17 cellular contexts compared by ENCODE assay signal in genomic region chr5:14407746-14408175, GRCh38.
DNase-seq lines count a peak whose midpoint lies in the region; ATAC-seq and TF ChIP-seq lines count a peak whose summit lies in the region.
"Had no signal": no experiment of that assay in that cellular context is flagged by ENCODE, and none has a peak within 500 bp of the region (broad histone marks: within the 10 kb centered on the region; RNA-seq: fewer than 3 reads in every experiment).

No MANE protein-coding gene starts in this region.

- H3K27me3 ChIP-seq in GM23248 (replicated peaks; ENCODE audit: insufficient read depth) (no peaks in the 10 kb centered on the region), H7 (ENCODE audit: control insufficient read depth, insufficient read depth, low read length) (no peaks in the 10 kb centered on the region)
- no peaks in the 10 kb centered on the region for H3K27me3 ChIP-seq in CD8-positive, alpha-beta T cell (ENCODE audit: insufficient read depth, low read length)
- H3K27me3 ChIP-seq: MG63 had no signal

- no peaks in the 10 kb centered on the region for H3K9me3 Mint-ChIP-seq in CD8-positive, alpha-beta T cell

- H2AFZ ChIP-seq in GM23248: no peak overlapping the region
- H2AFZ ChIP-seq: parathyroid adenoma had no signal

- peaks cover 8% of the 10 kb centered on the region for H3K4me1 Mint-ChIP-seq in CD8-positive, alpha-beta T cell (ENCODE audit: low read depth)
- H3K4me1 Mint-ChIP-seq: WTC11 had no signal

- intact Hi-C loops in left ventricle myocardium superior (cut with micrococcal nuclease): no loop called here
- intact Hi-C loops in CD8-positive, alpha-beta T cell (cut with DNase I, micrococcal nuclease): loop anchor here in 1 of 2 experiments (10.0 kb wide), 1 partner anchor 97 kb away; no protein-coding TSS in a partner anchor

- TF ChIP-seq CTCF in cardiac fibroblast (IDR thresholded peaks at IDR 0.05; ENCODE audit: low read depth, low read length): no peak
- TF ChIP-seq CTCF in CD8-positive, alpha-beta T cell (IDR thresholded peaks at IDR 0.05): no peak

- no peaks in the 10 kb centered on the region for H3K9me2 ChIP-seq in GM23248 (ENCODE audit: insufficient read depth)

- H3K9ac ChIP-seq in GM23248: peak overlapping the region; percentile 63
- H3K9ac ChIP-seq: parathyroid adenoma had no signal

- CTCF ChIA-PET in CD8-positive, alpha-beta T cell (lab: Charles Lee): interaction anchor here (1.0 to 1.8 kb wide), 3 partner anchors 9 to 241 kb away, joined by 4 to 7 read pairs (median 4); no protein-coding TSS in a partner anchor

- H3F3A ChIP-seq in GM23248 (ENCODE audit: insufficient read depth): peaks cover 82% of the 10 kb centered on the region

- peaks cover 57% of the 10 kb centered on the region for H3K36me3 ChIP-seq in GM23248 (ENCODE audit: low read depth)
- peaks cover 9% of the 10 kb centered on the region for H3K36me3 ChIP-seq in H7 (replicated peaks; ENCODE audit: control insufficient read depth, insufficient read depth, low read length)
- H3K36me3 ChIP-seq in CD8-positive, alpha-beta T cell (ENCODE audit: insufficient read depth, low read length): no peaks in the 10 kb centered on the region

- ATAC-seq in left ventricle myocardium superior: peak; percentile 45
- no peak for ATAC-seq in CD8-positive, alpha-beta T cell
- ATAC-seq: PC-3, WTC11 had no signal

- no peak overlapping the region for H3K4me3 Mint-ChIP-seq in CD8-positive, alpha-beta T cell
- H3K4me3 Mint-ChIP-seq: WTC11 had no signal

- H3K79me2 ChIP-seq in GM23248 (ENCODE audit: insufficient read depth): peaks cover 62% of the 10 kb centered on the region
- H3K79me2 ChIP-seq: parathyroid adenoma had no signal

- H3K4me2 ChIP-seq in GM23248 (ENCODE audit: unreplicated experiment): peak overlapping the region; percentile 45

- in situ Hi-C loops in GM23248 (cut with MboI): no loop called here

- POLR2A ChIA-PET in CD8-positive, alpha-beta T cell (lab: Charles Lee): interaction anchor here (0.6 kb wide), 1 partner anchor 257 kb away, joined by 3 read pairs; no protein-coding TSS in a partner anchor

- H3K27me3 Mint-ChIP-seq in CD8-positive, alpha-beta T cell (ENCODE audit: low read depth): no peaks in the 10 kb centered on the region

- no peak overlapping the region for H3K4me3 ChIP-seq in GM23248
- H3K4me3 ChIP-seq in cardiac fibroblast (replicated peaks in 1 of 2; ENCODE audit: low read depth in 2 of 2, low read length in 2 of 2): no peak overlapping the region
- H3K4me3 ChIP-seq in skeletal muscle cell (ENCODE audit: low read depth, low read length): no peak overlapping the region
- H3K4me3 ChIP-seq in H7 (ENCODE audit: insufficient read depth, low read depth, low read length): no peak overlapping the region
- no peak overlapping the region for H3K4me3 ChIP-seq in CD8-positive, alpha-beta T cell (ENCODE audit: low read depth, low read length)
- H3K4me3 ChIP-seq: MG63, thoracic aorta had no signal

- no peaks in the 10 kb centered on the region for H4K20me1 ChIP-seq in GM23248 (ENCODE audit: insufficient read depth)

- H3K27ac ChIP-seq in GM23248: peak overlapping the region; percentile 91
- H3K27ac ChIP-seq in CD8-positive, alpha-beta T cell (ENCODE audit: low read depth, low read length): no peak overlapping the region
- H3K27ac ChIP-seq: parathyroid adenoma had no signal

- H3K36me3 Mint-ChIP-seq in CD8-positive, alpha-beta T cell: no peaks in the 10 kb centered on the region

- 15 to 17% methylated on average over 5 of the region's 5 CpGs for WGBS in GM23248 (ENCODE audit: low coverage in 1 of 2, low lambda C conversion rate in 2 of 2, missing lambda C conversion rate in 2 of 2), 2 experiments

- no peaks in the 10 kb centered on the region for H3K9me3 ChIP-seq in GM23248 (ENCODE audit: low read depth)
- no peaks in the 10 kb centered on the region for H3K9me3 ChIP-seq in CD8-positive, alpha-beta T cell (ENCODE audit: low read length)
- H3K9me3 ChIP-seq: MG63, thoracic aorta had no signal

- DNase-seq in GM23248 (peak; percentile 80), cardiac fibroblast (ENCODE audit: low read depth in 2 of 2) (peak; percentile 49 to 88), left ventricle myocardium superior (no peak), skeletal muscle cell (ENCODE audit: low read depth) (peak; percentile 82), NCI-H2196 (lab: John Stamatoyannopoulos, UW; ENCODE audit: unreplicated experiment) (no peak), H7 (no peak)
- DNase-seq in central memory CD4-positive, alpha-beta T cell: no peak
- no peak for DNase-seq in CD8-positive, alpha-beta T cell
- DNase-seq: activated gamma-delta T cell treated with Interleukin-2 at 50 U/mL for 16 hours, islet precursor cell, MG63, NCI-H2029, NCI-H69 had no signal

- no peak overlapping the region for H3K27ac Mint-ChIP-seq in CD8-positive, alpha-beta T cell
- H3K27ac Mint-ChIP-seq: WTC11 had no signal

- peaks cover 65% of the 10 kb centered on the region for H3K4me1 ChIP-seq in GM23248 (ENCODE audit: insufficient read depth)
- peaks cover 6% of the 10 kb centered on the region for H3K4me1 ChIP-seq in CD8-positive, alpha-beta T cell (ENCODE audit: insufficient read depth, low read length)

Comparison
In these comparisons a context has a peak if more than half of its experiments do, and no peak if none do; other contexts are left out.
1. DNase-seq: peak in GM23248 (single experiment), cardiac fibroblast (2 of 2) and skeletal muscle cell (single experiment); none in left ventricle myocardium superior (single experiment), NCI-H2196 (single experiment), central memory CD4-positive, alpha-beta T cell (single experiment), H7 (single experiment) and CD8-positive, alpha-beta T cell (0 of 7).